In genomic region chr1:12617901-12618660, GRCh38 we compare ENCODE assay signal across 8 cellular contexts. TPM values are rescaled to one million over a fixed set of nuclear protein-coding genes. Genes with fewer than 3 reads are reported as not detected.
DNase-seq lines count a peak whose midpoint lies in the region; ATAC-seq, FAIRE-seq and TF ChIP-seq lines count a peak whose summit lies in the region.

DHRS3 (minus strand) TSS chr1:12618210; CDS start chr1:12617348, 862 bp downstream.

- peak within 1 kb of the TSS; percentile 68; the same call in 1 of the 2 replicates for H2BK12ac ChIP-seq in H1 (ENCODE audit: low read depth, low read length)

- peak within 1 kb of the TSS; percentile 97; the same call in 1 of the 2 replicates for H2BK5ac ChIP-seq in H1 (ENCODE audit: low read depth, low read length)

- 0 out of 3 replicates have a peak, but pooled peaks of 1 of the 2 experiments have one; percentile 2 for TF ChIP-seq EP300 in H1 (IDR thresholded peaks at IDR 0.05; ENCODE audit: borderline replicate concordance in 1 of 2, low read depth in 2 of 2, low read length in 2 of 2)

- H2BK120ac ChIP-seq in H1 (replicated peaks; ENCODE audit: low read depth, low read length) = no peak within 1 kb of the TSS

- no peak for TF ChIP-seq CTCF in H1 (IDR thresholded peaks at IDR 0.05; ENCODE audit: control extremely low read depth in 1 of 3, insufficient read depth in 1 of 3, low read depth in 1 of 3, low read length in 3 of 3)

- H4K8ac ChIP-seq in H1 (ENCODE audit: extremely low read depth, insufficient read depth, low read length) = peak within 1 kb of the TSS; percentile 26

- peaks cover 0 to 7% of the 10 kb centered on the region in 2 experiments for H4K20me1 ChIP-seq in H1 (replicated peaks in 1 of 2; ENCODE audit: control insufficient read depth in 1 of 2, insufficient read depth in 2 of 2, low read length in 2 of 2)

- peak within 1 kb of the TSS; percentile 62 to 97 for H3K4me2 ChIP-seq in H1 (ENCODE audit: insufficient read depth in 1 of 2, low read depth in 2 of 2, low read length in 2 of 2)

- H3K18ac ChIP-seq in H1 (ENCODE audit: extremely low read depth, low read length) = peak within 1 kb of the TSS; percentile 98

- no peak for TF ChIP-seq POLR2A in H1 (IDR thresholded peaks at IDR 0.05; ENCODE audit: control extremely low read depth in 1 of 2, low read depth in 2 of 2, low read length in 2 of 2)

- peak within 1 kb of the TSS; percentile 46; the same call in 1 of the 2 replicates for H3K27ac ChIP-seq in H1 (ENCODE audit: low read depth, low read length)

- H4K5ac ChIP-seq in H1 (ENCODE audit: insufficient read length, low read depth, low read length) = peak within 1 kb of the TSS; percentile 55

- peak within 1 kb of the TSS; percentile 86 for H3K4me3 Mint-ChIP-seq in memory B cell

- no peak for FAIRE-seq in H1 (lab: Jason Lieb, UNC)

- H3K9me3 ChIP-seq in H1 (ENCODE audit: insufficient read depth in 2 of 2, low read depth in 1 of 2, low read length in 1 of 2) = no peaks in the 10 kb centered on the region

- DNase-seq in Ammon's horn (ENCODE audit: low spot score) = peak; percentile 78
- DNase-seq in H7 = peak; percentile 97
- peak; percentile 90 for DNase-seq in NCI-H69 (lab: John Stamatoyannopoulos, UW)
- DNase-seq in activated CD8-positive, alpha-beta memory T cell treated with anti-CD3 and anti-CD28 coated beads for 48 hours (ENCODE audit: low read depth in 2 of 3, low spot score in 2 of 3) = peak; percentile 47 to 73 (median 58)
- DNase-seq in H1 (ENCODE audit: low read depth in 1 of 2, low spot score in 2 of 2) = peak in 1 of 2 experiments; percentile 86
- DNase-seq in memory B cell (ENCODE audit: low spot score in 2 of 2) = peak in 1 of 2 donors; percentile 44
- peak; percentile 54 for DNase-seq in stimulated activated CD8-positive, alpha-beta memory T cell treated with anti-CD3 and anti-CD28 coated beads, Interleukin-12 subunit alpha, Interleukin-12 subunit beta, amount 100 ng/mL, for 4 hours (ENCODE audit: low read depth)

- no peak within 1 kb of the TSS for H3K14ac ChIP-seq in H1 (ENCODE audit: insufficient read length)

- no peak within 1 kb of the TSS for H3K23ac ChIP-seq in H1 (ENCODE audit: insufficient read length)

- H2AFZ ChIP-seq in H1 (ENCODE audit: low read length) = no peak within 1 kb of the TSS

- CTCF ChIA-PET in H1 (lab: Charles Lee; ENCODE audit: partially characterized antibody) = interaction anchor here (0.6 to 11.2 kb wide), 19 partner anchors 12 to 343 kb away, joined by 3 to 130 read pairs (median 5); no protein-coding TSS in a partner anchor

- H3K36me3 Mint-ChIP-seq in memory B cell = no peaks in the 10 kb centered on the region

- H3K4me1 ChIP-seq in H1 (replicated peaks in 1 of 4; ENCODE audit: control insufficient read depth in 3 of 4, insufficient read depth in 4 of 4, low read length in 3 of 4) = peaks cover 8 to 24% (median 14%) of the 10 kb centered on the region in 4 experiments

- H3K36me3 ChIP-seq in H7 (replicated peaks; ENCODE audit: control insufficient read depth, insufficient read depth, low read length) = no peaks in the 10 kb centered on the region
- H3K36me3 ChIP-seq in H1 (ENCODE audit: control insufficient read depth in 2 of 4, insufficient read depth in 4 of 4, low read length in 3 of 4) = peaks cover 0 to 2% (median under 1%) of the 10 kb centered on the region in 4 experiments; a peak in 2 of 8 replicates

- H3K79me2 ChIP-seq in H1 (ENCODE audit: control insufficient read depth in 1 of 2, insufficient read depth in 2 of 2, low read length in 2 of 2) = peaks cover 17 to 26% of the 10 kb centered on the region in 2 experiments

- WGBS in H1 (ENCODE audit: extremely low coverage in 1 of 2, insufficient coverage in 1 of 2, insufficient read length in 1 of 2, insufficient replicate concordance in 2 of 2, low coverage in 1 of 2, low lambda C conversion rate in 2 of 2, missing lambda C conversion rate in 1 of 2), 2 experiments = 1% methylated on average over 54 of the region's 69 CpGs; no CpG with 5 or more reads in 1 of the 2 experiments

- H3K4me1 Mint-ChIP-seq in memory B cell = peaks cover 27% of the 10 kb centered on the region

- peak within 1 kb of the TSS; percentile 78 for H3K56ac ChIP-seq in H1 (replicated peaks; ENCODE audit: insufficient read length, low read depth, low read length)

- H3K23me2 ChIP-seq in H1 (ENCODE audit: low read depth, low read length) = peaks cover 27% of the 10 kb centered on the region

- H2AK5ac ChIP-seq in H1 (ENCODE audit: low read depth, low read length) = no peak within 1 kb of the TSS; the same call in 1 of the 2 replicates

- H2BK15ac ChIP-seq in H1 (ENCODE audit: low read length) = 0 out of 2 replicates have a peak within 1 kb of the TSS, but pooled peaks have one; percentile 81

- no peak within 1 kb of the TSS for H3K27ac Mint-ChIP-seq in memory B cell

- H3K4me3 ChIP-seq in H7 (ENCODE audit: insufficient read depth, low read depth, low read length) (peak within 1 kb of the TSS; percentile 58), H1 (ENCODE audit: extremely low read depth in 1 of 4, insufficient read depth in 2 of 4, low read depth in 3 of 4, low read length in 4 of 4) (peak within 1 kb of the TSS; percentile 81 to 97 (median 90))

- peak within 1 kb of the TSS; percentile 80 for H4K91ac ChIP-seq in H1 (replicated peaks; ENCODE audit: insufficient read length, low read length)

- no peaks in the 10 kb centered on the region for H3K9me3 Mint-ChIP-seq in memory B cell

- H3K27me3 Mint-ChIP-seq in memory B cell = peaks cover 18% of the 10 kb centered on the region

- H3K4ac ChIP-seq in H1 (replicated peaks; ENCODE audit: insufficient read length, low read depth, low read length) = peak within 1 kb of the TSS; percentile 10

- H3K9ac ChIP-seq in H1 (replicated peaks in 1 of 4; ENCODE audit: extremely low read depth in 1 of 4, low read depth in 3 of 4, low read length in 3 of 4) = peak within 1 kb of the TSS; percentile 55 to 74 (median 65)

- H2BK20ac ChIP-seq in H1 (ENCODE audit: low read length) = peak within 1 kb of the TSS; percentile 34; the same call in 1 of the 2 replicates

- POLR2A ChIA-PET in H1 (lab: Charles Lee; ENCODE audit: partially characterized antibody) = interaction anchor here (0.6 to 11.4 kb wide), 12 partner anchors 8 to 482 kb away, joined by 3 to 107 read pairs (median 4); no protein-coding TSS in a partner anchor

- peaks cover 7% of the 10 kb centered on the region for H3K79me1 ChIP-seq in H1 (ENCODE audit: low read depth, low read length)

- ATAC-seq in memory B cell (ENCODE audit: low read depth) (peak; percentile 32), GM21737 (IDR thresholded peaks at IDR 0.05; ENCODE audit: unreplicated experiment) (no peak)

- H3K27me3 ChIP-seq in H7 (ENCODE audit: control insufficient read depth, insufficient read depth, low read length) (peaks cover 4% of the 10 kb centered on the region; the same call in 1 of the 2 replicates), H1 (replicated peaks in 1 of 4; ENCODE audit: control insufficient read depth in 3 of 4, extremely low read depth in 1 of 4, insufficient read depth in 3 of 4, low read length in 3 of 4) (no peaks in the 10 kb centered on the region; a peak in 1 of 7 replicates)

- TF ChIP-seq RAD21 in H1 (IDR thresholded peaks at IDR 0.05 in 1 of 2, conservative IDR thresholded peaks at IDR 0.05 in 1 of 2; ENCODE audit: low read depth in 2 of 2, low read length in 2 of 2) = peak in 1 of 2 experiments; percentile 10; a peak in 1 of 4 replicates

TF ChIP-seq in H1, 55 proteins besides CTCF, POLR2A, EP300 and RAD21 (continues in another document):
- TF ChIP-seq NRF1 (IDR thresholded peaks at IDR 0.05; ENCODE audit: low read depth, low read length) = no peak
- peak; percentile 93 for TF ChIP-seq RBBP5 (IDR thresholded peaks at IDR 0.05; ENCODE audit: borderline replicate concordance, low read depth, low read length)
- no peak for TF ChIP-seq RFX5 (IDR thresholded peaks at IDR 0.05; ENCODE audit: borderline replicate concordance, low read depth, low read length)
- TF ChIP-seq KDM4A (IDR thresholded peaks at IDR 0.05; ENCODE audit: low read depth, low read length, severe bottlenecking) = peak; percentile 87
- TF ChIP-seq SUZ12 (IDR thresholded peaks at IDR 0.05; ENCODE audit: low read length) = peak; percentile 37; the same call in 1 of the 2 replicates
- peak; percentile 92 for TF ChIP-seq SAP30 (IDR thresholded peaks at IDR 0.05; ENCODE audit: insufficient read depth, insufficient replicate concordance, low read length)
- peak; percentile 94 for TF ChIP-seq CTBP2 (IDR thresholded peaks at IDR 0.05; ENCODE audit: borderline replicate concordance, insufficient read depth, insufficient read length, low read length)
- TF ChIP-seq SP1 (IDR thresholded peaks at IDR 0.05; ENCODE audit: low read depth, low read length) = 0 out of 2 replicates have a peak, but pooled peaks have one; percentile 43
- 0 out of 2 replicates have a peak, but pooled peaks have one; percentile 13 for TF ChIP-seq TCF12 (IDR thresholded peaks at IDR 0.05; ENCODE audit: low read depth, low read length)
- peak; percentile 80; the same call in 1 of the 2 replicates for TF ChIP-seq EGR1 (IDR thresholded peaks at IDR 0.05; ENCODE audit: borderline replicate concordance, low read depth, low read length)
- no peak; the same call in 1 of the 2 replicates for TF ChIP-seq TAF1 (IDR thresholded peaks at IDR 0.05; ENCODE audit: low read depth, low read length)
- TF ChIP-seq, protein P1, sequence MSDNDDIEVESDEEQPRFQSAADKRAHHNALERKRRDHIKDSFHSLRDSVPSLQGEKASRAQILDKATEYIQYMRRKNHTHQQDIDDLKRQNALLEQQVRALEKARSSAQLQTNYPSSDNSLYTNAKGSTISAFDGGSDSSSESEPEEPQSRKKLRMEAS (IDR thresholded peaks at IDR 0.05) = peak; percentile 71
- no peak; the same call in 1 of the 2 replicates for TF ChIP-seq CREB1 (IDR thresholded peaks at IDR 0.05)
- TF ChIP-seq SIN3A (conservative IDR thresholded peaks at IDR 0.05 in 1 of 2, IDR thresholded peaks at IDR 0.05 in 1 of 2; ENCODE audit: low read depth in 1 of 2, low read length in 2 of 2) = peak; percentile 92 to 94; a peak in 3 of 4 replicates
- no peak for TF ChIP-seq SIX5 (IDR thresholded peaks at IDR 0.05; ENCODE audit: low read depth, low read length)
- TF ChIP-seq ASH2L (IDR thresholded peaks at IDR 0.05; ENCODE audit: low read length) = peak; percentile 85

RNA-seq across cellular contexts. Expression of gene DHRS3, which starts in this region (rescaled TPM):
- total RNA-seq in H7 (2014; rRNA removed; shearing (Covaris generic)) = 17.7 and 26.2 TPM in 2 replicates
- 32.5 and 37.8 TPM in 2 replicates for total RNA-seq in H1 (2021; fragmentation: NEBNext Ultra II Directional; extraction: Animal tissue kit (Norgen Biotek cat#: 25700))
- polyA plus RNA-seq in H1 (2011; rRNA removed) = 36.4 and 41.9 TPM in 2 replicates
- 40.2 TPM for polyA plus RNA-seq in H1 (2011; cell fraction: cytosol; rRNA removed)
- 40.2 TPM for polyA plus RNA-seq in H1 (2011; cell fraction: nucleus; rRNA removed)
- 25.1 to 32.0 TPM (median 29.2 TPM) in 4 replicates for polyA plus RNA-seq in H1 (2012, experiment 1 of 2)
- 36.9 TPM for polyA plus RNA-seq in H1 (2012, experiment 2 of 2)
- 9.6 TPM for polyA plus RNA-seq in H1 (2013, experiment 1 of 2)
- polyA plus RNA-seq in H1 (2013, experiment 2 of 2) = 10.6 TPM
- 56.9 and 114 TPM in 2 replicates for polyA minus RNA-seq in H1 (2011; rRNA and poly(A)+ RNA removed)
- 51.7 TPM for polyA minus RNA-seq in H1 (2011; cell fraction: cytosol; rRNA and poly(A)+ RNA removed)
- 27.3 TPM for polyA minus RNA-seq in H1 (2011; cell fraction: nucleus; rRNA and poly(A)+ RNA removed)
